In genomic region chr14:95561001-95561412, GRCh38 we compare ENCODE assay signal across 1 cellular context.
TF ChIP-seq lines count a peak whose summit lies in the region.

No MANE protein-coding gene starts in this region.

TF ChIP-seq in GM12878, 131 proteins besides CTCF, POLR2A, EP300 and RAD21:
- 0 out of 3 replicates have a peak, but pooled peaks have one; percentile 56 for TF ChIP-seq POU2F2 (IDR thresholded peaks at IDR 0.05; ENCODE audit: borderline replicate concordance, low read depth, low read length)
- TF ChIP-seq TCF3 (IDR thresholded peaks at IDR 0.05; ENCODE audit: borderline replicate concordance, insufficient read depth, low read depth, low read length): peak; percentile 95; the same call in 1 of the 2 replicates
- 0 out of 2 replicates have a peak, but pooled peaks have one; percentile 64 for TF ChIP-seq WRNIP1 (IDR thresholded peaks at IDR 0.05; ENCODE audit: borderline replicate concordance, low read depth, low read length)
- no peak for TF ChIP-seq LARP7 (IDR thresholded peaks at IDR 0.05)
- TF ChIP-seq BHLHE40 (IDR thresholded peaks at IDR 0.05; ENCODE audit: borderline replicate concordance in 1 of 2, low read depth in 2 of 2, low read length in 1 of 2): 0 out of 4 replicates have a peak, but pooled peaks of 1 of the 2 experiments have one; percentile 18
- peak; percentile 84 for TF ChIP-seq ZNF592 (IDR thresholded peaks at IDR 0.05)
- TF ChIP-seq FOXM1 (IDR thresholded peaks at IDR 0.05; ENCODE audit: low read depth, low read length): peak; percentile 26; the same call in 1 of the 2 replicates
- TF ChIP-seq HSF1 (IDR thresholded peaks at IDR 0.05; ENCODE audit: low read depth, low read length): 0 out of 2 replicates have a peak, but pooled peaks have one; percentile 49
- peak; percentile 96 for TF ChIP-seq TCF12 (IDR thresholded peaks at IDR 0.05; ENCODE audit: low read depth, low read length)
- TF ChIP-seq CHD1 (IDR thresholded peaks at IDR 0.05; ENCODE audit: low read depth, low read length): no peak
- no peak for TF ChIP-seq MYB (IDR thresholded peaks at IDR 0.05; ENCODE audit: borderline replicate concordance, low read depth, low read length)
- TF ChIP-seq IRF3 (IDR thresholded peaks at IDR 0.05): 0 out of 2 replicates have a peak, but pooled peaks have one; percentile 46
- peak in 1 of 2 experiments; percentile 29; a peak in 1 of 4 replicates for TF ChIP-seq IKZF2 (IDR thresholded peaks at IDR 0.05)
- no peak for TF ChIP-seq SPI1 (IDR thresholded peaks at IDR 0.05; ENCODE audit: borderline replicate concordance, insufficient read depth, low read depth, low read length)
- no peak for TF ChIP-seq GABPA (IDR thresholded peaks at IDR 0.05; ENCODE audit: low read depth)
- no peak for TF ChIP-seq ZNF24 (IDR thresholded peaks at IDR 0.05)
- no peak for TF ChIP-seq KLF5 (IDR thresholded peaks at IDR 0.05; ENCODE audit: partially characterized antibody)
- no peak for TF ChIP-seq BCL11A (IDR thresholded peaks at IDR 0.05; ENCODE audit: low read depth, low read length)
- peak; percentile 84 for TF ChIP-seq YY1 (IDR thresholded peaks at IDR 0.05; ENCODE audit: low read depth, low read length)
- no peak for TF ChIP-seq TAF1 (IDR thresholded peaks at IDR 0.05; ENCODE audit: borderline replicate concordance, low read depth, low read length)
- TF ChIP-seq SMC3 (IDR thresholded peaks at IDR 0.05; ENCODE audit: borderline replicate concordance, low read length): peak; percentile 100
- TF ChIP-seq ATF7 (IDR thresholded peaks at IDR 0.05; ENCODE audit: low read depth): no peak
- TF ChIP-seq RBBP5 (conservative IDR thresholded peaks at IDR 0.05): no peak
- TF ChIP-seq STAT1 (conservative IDR thresholded peaks at IDR 0.05): no peak
- no peak for TF ChIP-seq USF2 (IDR thresholded peaks at IDR 0.05; ENCODE audit: borderline replicate concordance, low read depth, low read length)
- TF ChIP-seq BCLAF1 (IDR thresholded peaks at IDR 0.05): no peak
- 0 out of 2 replicates have a peak, but pooled peaks have one; percentile 41 for TF ChIP-seq IKZF1 (conservative IDR thresholded peaks at IDR 0.05)
- TF ChIP-seq HDAC2 (IDR thresholded peaks at IDR 0.05): no peak
- no peak for TF ChIP-seq PKNOX1 (IDR thresholded peaks at IDR 0.05)
- TF ChIP-seq RB1 (IDR thresholded peaks at IDR 0.05; ENCODE audit: borderline replicate concordance): peak; percentile 80; the same call in 1 of the 2 replicates
- no peak for TF ChIP-seq SIN3A (IDR thresholded peaks at IDR 0.05; ENCODE audit: low read depth, low read length)
- no peak for TF ChIP-seq TBL1XR1 (IDR thresholded peaks at IDR 0.05; ENCODE audit: low read depth, low read length)
- peak; percentile 13 for TF ChIP-seq PBX3 (IDR thresholded peaks at IDR 0.05; ENCODE audit: insufficient replicate concordance, low read depth, low read length)
- 0 out of 2 replicates have a peak, but pooled peaks have one; percentile 40 for TF ChIP-seq IRF4 (IDR thresholded peaks at IDR 0.05; ENCODE audit: low read depth, low read length)
- peak; percentile 33; the same call in 1 of the 2 replicates for TF ChIP-seq ZNF207 (IDR thresholded peaks at IDR 0.05; ENCODE audit: borderline replicate concordance)
- peak; percentile 33 for TF ChIP-seq SKIL (IDR thresholded peaks at IDR 0.05; ENCODE audit: low read depth, poor library complexity, severe bottlenecking)
- 0 out of 2 replicates have a peak, but pooled peaks have one; percentile 26 for TF ChIP-seq EED (IDR thresholded peaks at IDR 0.05; ENCODE audit: low read depth)
- no peak for TF ChIP-seq BMI1 (IDR thresholded peaks at IDR 0.05; ENCODE audit: borderline replicate concordance)
- no peak for TF ChIP-seq SMAD5 (IDR thresholded peaks at IDR 0.05; ENCODE audit: low read depth)
- no peak for TF ChIP-seq NFIC (IDR thresholded peaks at IDR 0.05; ENCODE audit: low read depth, low read length)
- peak; percentile 41; the same call in 1 of the 2 replicates for TF ChIP-seq SMARCA5 (IDR thresholded peaks at IDR 0.05)
